ENCODE assay signal across 8 cellular contexts in the genomic region with DNA sequence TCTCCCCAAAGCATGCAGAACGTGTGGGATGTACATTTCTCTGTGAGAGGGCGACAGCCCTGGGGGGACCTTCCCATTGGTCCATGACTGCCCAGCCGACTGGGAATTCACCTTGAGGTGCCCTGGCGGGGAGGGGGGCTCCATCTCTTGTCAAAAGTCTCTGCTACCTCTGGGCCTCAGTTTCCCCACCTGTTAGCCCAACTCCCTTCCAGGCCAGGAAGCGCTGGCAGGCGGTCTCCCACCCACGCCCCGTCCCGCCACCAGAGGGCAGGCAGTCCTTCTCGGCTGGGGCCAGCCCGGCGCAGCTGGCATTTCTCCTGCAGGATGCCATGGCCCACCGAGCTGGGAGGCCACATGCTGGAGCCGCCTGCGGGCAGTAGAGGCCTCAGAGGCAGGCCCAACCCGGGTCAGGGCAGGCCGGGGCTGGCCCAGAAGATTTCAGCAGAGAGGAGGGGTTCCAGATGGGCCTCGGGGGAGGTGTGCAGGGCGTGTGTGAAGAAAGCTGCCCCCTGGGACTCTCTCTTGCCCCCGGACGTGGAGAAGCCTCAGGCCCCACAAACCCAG. TPM values are rescaled to one million over a fixed set of nuclear protein-coding genes. Genes with fewer than 3 reads are reported as not detected.
A peak's percentile ranks its signal among the peaks of the same experiment; 100 is the strongest.
DNase-seq lines count a peak whose midpoint lies in the region; ATAC-seq and TF ChIP-seq lines count a peak whose summit lies in the region.

No MANE protein-coding gene starts in this region.

- ATAC-seq in GM21423 (IDR thresholded peaks at IDR 0.05; ENCODE audit: unreplicated experiment): no peak

- H3K4me3 Mint-ChIP-seq in MCF 10A (ENCODE audit: unreplicated experiment) (no peak overlapping the region), immature natural killer cell (peak overlapping the region in 4 of 5 donors; percentile 30 to 74 (median 46))

- BruUV-seq in MCF 10A (replicated peaks; lab: Mats Ljungman, UMichigan): no TSS peak

- H3K27ac Mint-ChIP-seq in MCF 10A (ENCODE audit: low read depth, unreplicated experiment): no peak overlapping the region
- peak overlapping the region; percentile 39 to 100 (median 100) for H3K27ac Mint-ChIP-seq in immature natural killer cell

- peak; percentile 62 for TF ChIP-seq CTCF in MCF 10A (IDR thresholded peaks at IDR 0.05; ENCODE audit: unreplicated experiment)

- H3K9me3 Mint-ChIP-seq in MCF 10A (ENCODE audit: unreplicated experiment) (no peaks in the 10 kb centered on the region), immature natural killer cell (no peaks in the 10 kb centered on the region)

- DNase-seq in COR-L47 (lab: John Stamatoyannopoulos, UW) (peak; percentile 37), HuH-7.5 (ENCODE audit: low spot score) (peak; percentile 88), T-helper 9 cell (peak; percentile 57), MCF 10A (ENCODE audit: unreplicated experiment) (peak; percentile 71), immature natural killer cell (peak; percentile 71 to 73 (median 72)), mesenteric fat pad (ENCODE audit: low spot score) (no peak)
- peak; percentile 63 to 66 for DNase-seq in stimulated activated CD8-positive, alpha-beta memory T cell treated with anti-CD3 and anti-CD28 coated beads, Interleukin-2, amount 100 ng/mL, for 48 hours (ENCODE audit: low read depth in 2 of 2)

- H3K36me3 Mint-ChIP-seq in MCF 10A (ENCODE audit: insufficient read depth, unreplicated experiment) (no peaks in the 10 kb centered on the region), immature natural killer cell (no peaks in the 10 kb centered on the region)

- H3K27me3 Mint-ChIP-seq in MCF 10A (ENCODE audit: insufficient read depth, unreplicated experiment): no peaks in the 10 kb centered on the region
- H3K27me3 Mint-ChIP-seq in immature natural killer cell (ENCODE audit: low read depth in 3 of 3): peaks cover 31 to 42% (median 31%) of the 10 kb centered on the region in 3 donors

- H3K4me1 Mint-ChIP-seq in MCF 10A (ENCODE audit: insufficient read depth, unreplicated experiment) (peaks cover 40% of the 10 kb centered on the region), immature natural killer cell (peaks cover 86 to 89% of the 10 kb centered on the region in 2 donors)

- POLR2A ChIA-PET in MCF 10A (lab: Yijun Ruan, JAX): interaction anchor here (0.7 to 1.7 kb wide), 8 partner anchors 8 to 65 kb away, joined by 3 to 8 read pairs (median 4); a partner anchor contains a TSS

- intact Hi-C loops in MCF 10A (cut with micrococcal nuclease): no loop called here

- CTCF ChIA-PET in MCF 10A (lab: Yijun Ruan, JAX): interaction anchor here (0.7 to 1.4 kb wide), 5 partner anchors 17 to 473 kb away, joined by 3 to 6 read pairs (median 5); a partner anchor contains a TSS

RNA-seq across cellular contexts. Expression of a gene that starts 16.6 kb away (rescaled TPM):
- total RNA-seq in MCF 10A (2022) (0.63 and 0.71 TPM in 2 replicates), mesenteric fat pad (3.2 TPM)
- polyA plus RNA-seq in immature natural killer cell: 100 to 1,000 TPM; 278 to 589 (median 370) TPM

RNA-seq across cellular contexts. Expression of a gene that starts 27.3 kb away (rescaled TPM):
- total RNA-seq in MCF 10A (2022) (191 and 193 TPM in 2 replicates), mesenteric fat pad (171 TPM)
- polyA plus RNA-seq in immature natural killer cell: 100 to 1,000 TPM in 1 of 3 donors, 10 to 100 TPM in 2; 48.9 to 130 (median 55.9) TPM

RNA-seq across cellular contexts. Expression of a gene that starts 32.8 kb away (rescaled TPM):
- total RNA-seq in MCF 10A (2022) (7.5 and 13.4 TPM in 2 replicates), mesenteric fat pad (14.6 TPM)
- 1 to 10 TPM in 2 of 3 donors, not detected in 1; 2.7 to 3.6 TPM for polyA plus RNA-seq in immature natural killer cell

RNA-seq across cellular contexts. Expression of a gene that starts 58.3 kb away (rescaled TPM):
- total RNA-seq in MCF 10A (2022) (not detected in 2 replicates), mesenteric fat pad (not detected)
- polyA plus RNA-seq in immature natural killer cell: not detected
